10 cellular contexts compared by ENCODE assay signal in the genomic region with DNA sequence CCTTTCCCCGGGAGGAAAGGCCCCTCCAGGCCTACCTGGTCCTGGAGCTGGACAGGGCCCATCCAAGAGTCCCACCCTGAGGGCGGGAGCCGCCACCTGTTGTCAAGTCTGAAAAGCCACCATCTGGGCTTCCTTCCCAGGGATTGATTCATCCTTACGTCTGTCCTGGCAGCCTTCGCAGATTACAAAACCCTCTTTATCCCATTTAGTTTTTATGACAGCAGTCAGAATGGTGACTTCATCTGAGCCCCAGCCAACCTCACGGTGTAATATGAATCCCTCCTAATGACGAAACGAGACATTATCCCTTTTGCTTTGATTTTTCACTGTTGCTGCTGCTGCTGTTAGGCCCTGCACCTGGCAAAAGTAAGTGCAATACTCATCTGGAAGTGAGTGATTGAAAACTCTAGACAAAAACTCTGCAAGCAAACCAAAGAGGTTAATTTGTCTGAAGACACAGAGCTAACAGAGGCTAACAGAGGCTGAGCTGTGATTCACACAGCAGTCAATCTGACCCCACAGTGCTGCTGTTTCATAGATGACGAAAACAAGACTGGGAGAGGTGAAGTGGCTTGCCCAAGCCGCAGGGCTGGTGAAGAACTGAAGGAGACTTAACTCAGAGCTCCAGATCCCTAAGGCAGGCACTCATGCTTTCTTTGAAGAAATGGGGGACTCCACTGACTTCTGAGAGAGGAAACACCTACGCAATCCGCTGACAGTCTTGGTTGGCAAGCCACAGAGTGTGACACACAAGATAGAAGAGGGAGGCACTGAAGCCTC. TPM values are rescaled to one million over a fixed set of nuclear protein-coding genes. Genes with fewer than 3 reads are reported as not detected.
DNase-seq lines count a peak whose midpoint lies in the region; ATAC-seq lines count a peak whose summit lies in the region.
"Had no signal": no experiment of that assay in that cellular context is flagged by ENCODE, and none has a peak within 500 bp of the region (broad histone marks: within the 10 kb centered on the region; RNA-seq: fewer than 3 reads in every experiment).

No MANE protein-coding gene starts in this region.

- peaks cover 27% of the 10 kb centered on the region for H3F3A ChIP-seq in GM23248 (ENCODE audit: insufficient read depth)

- H3K27ac ChIP-seq in GM23248 (peak overlapping the region; percentile 90), mucosa of rectum (ENCODE audit: low read depth in 2 of 2, low read length in 2 of 2) (peak overlapping the region; percentile 5 to 26)

- in situ Hi-C loops in GM23248 (cut with MboI): no loop called here

- intact Hi-C loops in activated naive CD4-positive, alpha-beta T cell treated with anti-CD3 and anti-CD28 coated beads for 36 hours (cut with micrococcal nuclease): no loop called here

- H3K9me3 ChIP-seq in GM23248 (ENCODE audit: low read depth) (no peaks in the 10 kb centered on the region), mucosa of rectum (ENCODE audit: control insufficient read depth in 2 of 2, low read length in 2 of 2) (no peaks in the 10 kb centered on the region)

- H3K9me3 Mint-ChIP-seq in activated naive CD4-positive, alpha-beta T cell treated with anti-CD3 and anti-CD28 coated beads for 36 hours: no peaks in the 10 kb centered on the region

- WGBS in GM23248 (ENCODE audit: low coverage in 1 of 2, low lambda C conversion rate in 2 of 2, missing lambda C conversion rate in 2 of 2), 2 experiments: 1 to 2% methylated on average over 12 of the region's 12 CpGs

- H3K4me1 Mint-ChIP-seq in activated naive CD4-positive, alpha-beta T cell treated with anti-CD3 and anti-CD28 coated beads for 36 hours (ENCODE audit: low read depth): no peaks in the 10 kb centered on the region

- DNase-seq in GM23248 (peak; percentile 98), NCI-H226 (peak; percentile 80), brain pericyte (ENCODE audit: low read depth, low spot score) (peak; percentile 21), HuH-7 (ENCODE audit: low spot score) (no peak)
- no peak for DNase-seq in activated naive CD4-positive, alpha-beta T cell treated with anti-CD3 and anti-CD28 coated beads for 36 hours

- CTCF ChIA-PET in activated naive CD4-positive, alpha-beta T cell treated with anti-CD3 and anti-CD28 coated beads for 36 hours (lab: Charles Lee): interaction anchor here (1.0 to 1.6 kb wide), 2 partner anchors 20 kb away, joined by 3 read pairs; no protein-coding TSS in a partner anchor

- no peak overlapping the region for H3K4me3 Mint-ChIP-seq in activated naive CD4-positive, alpha-beta T cell treated with anti-CD3 and anti-CD28 coated beads for 36 hours

- peaks cover 5% of the 10 kb centered on the region for H3K27me3 Mint-ChIP-seq in activated naive CD4-positive, alpha-beta T cell treated with anti-CD3 and anti-CD28 coated beads for 36 hours (ENCODE audit: low read depth)

- H3K79me2 ChIP-seq in GM23248 (ENCODE audit: insufficient read depth): no peaks in the 10 kb centered on the region

- ATAC-seq in HG02870 (IDR thresholded peaks at IDR 0.05; ENCODE audit: unreplicated experiment): no peak
- ATAC-seq in HG03520 (IDR thresholded peaks at IDR 0.05; ENCODE audit: unreplicated experiment): no peak

- no peaks in the 10 kb centered on the region for H3K36me3 Mint-ChIP-seq in activated naive CD4-positive, alpha-beta T cell treated with anti-CD3 and anti-CD28 coated beads for 36 hours (ENCODE audit: low read depth)

- no peaks in the 10 kb centered on the region for H3K27me3 ChIP-seq in GM23248 (replicated peaks; ENCODE audit: insufficient read depth)
- H3K27me3 ChIP-seq in mucosa of rectum (ENCODE audit: control insufficient read depth in 2 of 2, insufficient read depth in 2 of 2, low read length in 2 of 2): no peaks in the 10 kb centered on the region

- H2AFZ ChIP-seq in GM23248: peak overlapping the region; percentile 61

- peak overlapping the region; percentile 72 for H3K4me2 ChIP-seq in GM23248 (ENCODE audit: unreplicated experiment)

- H3K27ac Mint-ChIP-seq in activated naive CD4-positive, alpha-beta T cell treated with anti-CD3 and anti-CD28 coated beads for 36 hours: no peak overlapping the region

- H3K36me3 ChIP-seq in GM23248 (ENCODE audit: low read depth) (no peaks in the 10 kb centered on the region), mucosa of rectum (ENCODE audit: control insufficient read depth in 2 of 2, insufficient read depth in 2 of 2, low read length in 2 of 2) (no peaks in the 10 kb centered on the region)

- H4K20me1 ChIP-seq in GM23248 (ENCODE audit: insufficient read depth): no peaks in the 10 kb centered on the region

- peak overlapping the region; percentile 52 for H3K4me3 ChIP-seq in GM23248
- H3K4me3 ChIP-seq in mucosa of rectum (ENCODE audit: low read length in 2 of 2): no peak overlapping the region

- H3K4me1 ChIP-seq in GM23248 (ENCODE audit: insufficient read depth) (peaks cover 18% of the 10 kb centered on the region), mucosa of rectum (ENCODE audit: control insufficient read depth in 2 of 2, insufficient read depth in 2 of 2, low read length in 2 of 2) (no peaks in the 10 kb centered on the region)

- no peaks in the 10 kb centered on the region for H3K9me2 ChIP-seq in GM23248 (ENCODE audit: insufficient read depth)

- H3K9ac ChIP-seq in GM23248: peak overlapping the region; percentile 61
- H3K9ac ChIP-seq in mucosa of rectum (ENCODE audit: low read depth in 1 of 2, low read length in 2 of 2): peak overlapping the region in 1 of 2 donors; percentile 32

RNA-seq across cellular contexts. Expression of gene S100A7, which starts 30.0 kb away (rescaled TPM):
- total RNA-seq in GM23248 (2014; rRNA removed; shearing (Covaris generic)): not detected in 2 replicates
- not detected in 2 replicates for polyA plus RNA-seq in GM23248 (2016; fragmentation: Nextera tagmentation; extraction: Ambion mirVana)
- not detected for total RNA-seq in activated naive CD4-positive, alpha-beta T cell treated with anti-CD3 and anti-CD28 coated beads for 36 hours
- total RNA-seq: frontal cortex, subcutaneous adipose tissue had no signal

RNA-seq across cellular contexts. Expression of gene S100A6, which starts 45.3 kb away (rescaled TPM):
- total RNA-seq in GM23248 (2014; rRNA removed; shearing (Covaris generic)): 550 and 683 TPM in 2 replicates
- polyA plus RNA-seq in GM23248 (2016; fragmentation: Nextera tagmentation; extraction: Ambion mirVana): 2,862 and 2,893 TPM in 2 replicates
- total RNA-seq in activated naive CD4-positive, alpha-beta T cell treated with anti-CD3 and anti-CD28 coated beads for 36 hours: 100 to 1,000 TPM; 200 to 204 TPM

RNA-seq across cellular contexts. Expression of gene S100A5, which starts 50.3 kb away (rescaled TPM):
- total RNA-seq in GM23248 (2014; rRNA removed; shearing (Covaris generic)): not detected in 2 replicates
- 0.41 TPM in 1 of 2 replicates, not detected in the other for polyA plus RNA-seq in GM23248 (2016; fragmentation: Nextera tagmentation; extraction: Ambion mirVana)
- under 1 TPM; 0.89 to 0.93 TPM for total RNA-seq in activated naive CD4-positive, alpha-beta T cell treated with anti-CD3 and anti-CD28 coated beads for 36 hours
- total RNA-seq: frontal cortex, subcutaneous adipose tissue had no signal

RNA-seq across cellular contexts. Expression of gene S100A4, which starts 55.1 kb away (rescaled TPM):
- 236 and 249 TPM in 2 replicates for total RNA-seq in GM23248 (2014; rRNA removed; shearing (Covaris generic))
- polyA plus RNA-seq in GM23248 (2016; fragmentation: Nextera tagmentation; extraction: Ambion mirVana): 608 and 610 TPM in 2 replicates
- total RNA-seq in activated naive CD4-positive, alpha-beta T cell treated with anti-CD3 and anti-CD28 coated beads for 36 hours: 10 to 100 TPM; 36.5 to 37.9 TPM

RNA-seq across cellular contexts. Expression of gene S100A3, which starts 58.6 kb away (rescaled TPM):
- 2.2 and 3.8 TPM in 2 replicates for total RNA-seq in GM23248 (2014; rRNA removed; shearing (Covaris generic))
- 7.5 and 8.0 TPM in 2 replicates for polyA plus RNA-seq in GM23248 (2016; fragmentation: Nextera tagmentation; extraction: Ambion mirVana)
- total RNA-seq in activated naive CD4-positive, alpha-beta T cell treated with anti-CD3 and anti-CD28 coated beads for 36 hours: not detected
- total RNA-seq: frontal cortex had no signal

Comparison
In these comparisons a context has a peak if more than half of its experiments do, and no peak if none do; other contexts are left out.
1. DNase-seq: peak in GM23248 (single experiment), NCI-H226 (single experiment) and brain pericyte (single experiment); none in activated naive CD4-positive, alpha-beta T cell treated with anti-CD3 and anti-CD28 coated beads for 36 hours (single experiment) and HuH-7 (single experiment).